ENCODE assay signal across 1 cellular context in genomic region chr6:46653439-46653942, GRCh38.
TF ChIP-seq lines count a peak whose summit lies in the region.

No MANE protein-coding gene starts in this region.

TF ChIP-seq in GM23338, 12 proteins besides CTCF, POLR2A, EP300 and RAD21 (continued from another document):
- TF ChIP-seq ZNF462 (CRISPR knock-in tag; IDR thresholded peaks at IDR 0.05), result no peak
- no peak for TF ChIP-seq REST (IDR thresholded peaks at IDR 0.05; ENCODE audit: unreplicated experiment)
- no peak for TF ChIP-seq POLR2AphosphoS5 (IDR thresholded peaks at IDR 0.05; ENCODE audit: low read depth)
- no peak for TF ChIP-seq CREB1 (CRISPR knock-in tag; IDR thresholded peaks at IDR 0.05; ENCODE audit: low read depth)
